ENCODE assay signal across 9 cellular contexts in genomic region chr5:61516946-61517345, GRCh38.
"Had no signal": no experiment of that assay in that cellular context is flagged by ENCODE, and none has a peak within 500 bp of the region (broad histone marks: within the 10 kb centered on the region; RNA-seq: fewer than 3 reads in every experiment).

No MANE protein-coding gene starts in this region.

- H3K27ac ChIP-seq: KMS-11 had no signal

- H3K4me1 Mint-ChIP-seq: GM23338 had no signal

- H3K36me3 ChIP-seq: HAP-1 had no signal

- ATAC-seq: GM23338, HCT116 had no signal

- H3K4me1 ChIP-seq: HAP-1 had no signal

- H3K4me2 ChIP-seq: GM23338, KMS-11 had no signal

- H3K27ac Mint-ChIP-seq: GM23338, IgD-negative memory B cell had no signal

- H3K9me3 Mint-ChIP-seq: GM23338 had no signal

- H3K4me3 Mint-ChIP-seq: GM23338, IgD-negative memory B cell had no signal

- H3K4me3 ChIP-seq: GM23338, HAP-1 had no signal

- DNase-seq: KBM-7 had no signal

- H2AFZ ChIP-seq: GM23338 had no signal

- FAIRE-seq: H1, H54, HTR-8/SVneo had no signal

- H3K27me3 Mint-ChIP-seq: IgD-negative memory B cell had no signal

- H3K9ac ChIP-seq: KMS-11 had no signal
